ENCODE assay signal across 15 cellular contexts in the genomic region with DNA sequence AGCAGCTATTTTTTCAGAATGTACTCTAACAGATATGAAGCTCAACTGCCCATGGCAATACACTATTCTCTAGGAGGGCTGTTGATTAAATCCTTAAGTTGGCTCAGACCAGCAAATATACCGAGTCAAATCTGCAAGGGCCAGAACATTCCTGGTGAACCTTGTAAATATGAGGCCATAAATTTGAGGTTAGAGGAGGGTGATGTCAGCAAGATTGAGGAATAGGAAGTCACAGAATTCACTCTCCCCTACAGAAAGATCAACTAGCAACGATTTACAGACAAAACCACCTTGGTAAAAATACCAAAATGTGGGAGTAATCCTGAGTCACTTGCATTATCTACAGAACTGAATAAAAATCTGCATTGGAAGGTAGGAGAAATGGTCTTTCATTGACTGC.
DNase-seq lines count a peak whose midpoint lies in the region; ATAC-seq, FAIRE-seq and TF ChIP-seq lines count a peak whose summit lies in the region.
"Had no signal": no experiment of that assay in that cellular context is flagged by ENCODE, and none has a peak within 500 bp of the region (broad histone marks: within the 10 kb centered on the region; RNA-seq: fewer than 3 reads in every experiment).

No MANE protein-coding gene starts in this region.

- DNase-seq in AG20443 (ENCODE audit: low spot score): peak; percentile 34
- DNase-seq in HTR-8/SVneo (ENCODE audit: insufficient read length, low spot score): peak; percentile 6
- DNase-seq in astrocyte of the hippocampus (ENCODE audit: low read depth, low spot score): peak; percentile 72
- DNase-seq in kidney epithelial cell (ENCODE audit: low read depth): peak; percentile 65
- DNase-seq in NCI-H510A treated with DMSO at 0.1 percent for 48 hours (lab: John Stamatoyannopoulos, UW): no peak
- no peak for DNase-seq in Peyer's patch
- DNase-seq in NCI-H2081 (lab: John Stamatoyannopoulos, UW): no peak
- DNase-seq: DMS53; effector memory CD4-positive, alpha-beta T cell; NCI-H1417 had no signal

- H3K9me3 ChIP-seq in Peyer's patch: peaks cover 0 to 5% (median 0%) of the 10 kb centered on the region in 4 donors

- no peak for TF ChIP-seq POLR2A in Peyer's patch (IDR thresholded peaks at IDR 0.05)

- H3K27ac ChIP-seq in Peyer's patch: no peak overlapping the region
- H3K27ac ChIP-seq: KMS-11, neural progenitor cell had no signal

- no peak for TF ChIP-seq CTCF in kidney epithelial cell (IDR thresholded peaks at IDR 0.05; ENCODE audit: insufficient read depth, low read length, poor library complexity, severe bottlenecking)
- no peak for TF ChIP-seq CTCF in Peyer's patch (IDR thresholded peaks at IDR 0.05)

- H3K27me3 ChIP-seq in kidney epithelial cell (ENCODE audit: control insufficient read depth, insufficient read depth, low read length) (no peaks in the 10 kb centered on the region), Peyer's patch (no peaks in the 10 kb centered on the region)
- H3K27me3 ChIP-seq: neural progenitor cell had no signal

- no peak for ATAC-seq in GM21576 (IDR thresholded peaks at IDR 0.05; ENCODE audit: unreplicated experiment)
- ATAC-seq: sciatic nerve; stimulated activated effector memory CD8-positive, alpha-beta T cell treated with anti-CD3 and anti-CD28 coated beads, Interleukin-12 subunit alpha, Interleukin-12 subunit beta, amount 100 ng/mL, for 72 hours had no signal

- no peak overlapping the region for H3K4me3 ChIP-seq in kidney epithelial cell (ENCODE audit: low read depth, low read length)
- H3K4me3 ChIP-seq in Peyer's patch: no peak overlapping the region
- H3K4me3 ChIP-seq: neural progenitor cell had no signal

- no peaks in the 10 kb centered on the region for H3K4me1 ChIP-seq in Peyer's patch
- H3K4me1 ChIP-seq: neural progenitor cell had no signal

- H3K36me3 ChIP-seq in kidney epithelial cell (ENCODE audit: control insufficient read depth, insufficient read depth, low read length) (no peaks in the 10 kb centered on the region), Peyer's patch (no peaks in the 10 kb centered on the region)
- H3K36me3 ChIP-seq: neural progenitor cell had no signal

- no peak for FAIRE-seq in HTR-8/SVneo (lab: Jason Lieb, UNC)

Comparison
In these comparisons a context has a peak if more than half of its experiments do, and no peak if none do; other contexts are left out.
1. DNase-seq: peak in AG20443 (single experiment), HTR-8/SVneo (single experiment), astrocyte of the hippocampus (single experiment) and kidney epithelial cell (single experiment); none in NCI-H510A treated with DMSO at 0.1 percent for 48 hours (single experiment), Peyer's patch (0 of 3) and NCI-H2081 (0 of 2).